ENCODE assay signal across 1 cellular context in the genomic region with DNA sequence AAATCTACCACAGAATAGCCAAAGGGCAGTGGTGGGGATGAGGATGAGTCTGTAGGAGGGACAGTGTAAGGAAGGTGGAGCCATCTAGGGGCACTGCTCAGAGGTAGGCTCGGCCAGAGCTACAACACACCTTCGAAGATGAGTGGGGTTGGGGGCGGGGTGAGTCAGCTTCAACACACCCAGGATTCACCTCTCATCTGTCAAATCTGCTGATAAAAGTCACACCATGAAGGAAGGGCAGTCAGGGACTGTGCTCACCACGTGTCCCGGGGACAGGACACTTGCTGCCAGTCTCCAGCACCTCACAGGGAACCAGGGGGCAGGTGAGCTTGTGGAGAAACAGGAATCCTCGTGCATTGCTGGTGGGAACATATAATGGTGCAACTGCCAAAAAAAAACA.
TF ChIP-seq lines count a peak whose summit lies in the region.

No MANE protein-coding gene starts in this region.

TF ChIP-seq in H1, 55 proteins besides CTCF, POLR2A, EP300 and RAD21 (continued from another document):
- no peak for TF ChIP-seq SP1 (IDR thresholded peaks at IDR 0.05; ENCODE audit: low read depth, low read length)
- no peak for TF ChIP-seq CBX8 (IDR thresholded peaks at IDR 0.05; ENCODE audit: borderline replicate concordance, low read depth, low read length)
- TF ChIP-seq CBX5 (IDR thresholded peaks at IDR 0.05; ENCODE audit: low read depth, low read length): no peak
TF ChIP-seq in H1: peak in this region for 0.
